Comparison of ENCODE assay signal across 8 cellular contexts in the genomic region with DNA sequence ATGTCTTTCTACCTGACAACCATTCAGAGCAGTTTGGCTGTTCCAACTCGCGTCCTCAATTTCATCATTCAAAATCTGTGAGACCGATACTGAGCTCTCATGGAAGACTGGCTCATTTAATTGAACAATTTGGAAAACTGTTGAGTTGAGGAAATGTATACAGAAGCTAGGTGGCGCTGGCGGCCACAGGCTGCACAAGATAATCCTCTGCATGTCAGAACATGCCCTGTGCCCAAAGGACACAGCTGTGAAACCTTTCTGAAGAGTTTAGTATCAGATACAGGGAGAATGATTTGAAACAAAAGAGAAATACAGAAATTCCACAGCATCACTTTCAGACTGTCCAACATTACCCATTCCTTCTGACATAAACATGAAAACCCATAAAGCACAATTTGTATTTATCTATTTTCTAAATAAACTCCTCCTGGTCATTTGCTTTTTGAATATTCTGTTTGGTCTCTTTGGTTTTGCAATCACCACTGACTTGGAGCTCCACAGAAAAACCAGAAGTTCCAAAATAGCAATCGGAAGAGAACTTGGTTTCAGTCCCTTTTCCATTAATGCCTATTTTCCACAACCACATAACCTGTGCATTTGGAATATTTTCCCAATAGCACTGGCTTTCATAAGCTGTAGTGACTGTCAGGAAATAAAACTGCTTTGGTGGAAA.
DNase-seq lines count a peak whose midpoint lies in the region; ATAC-seq, FAIRE-seq and TF ChIP-seq lines count a peak whose summit lies in the region.

No MANE protein-coding gene starts in this region.

- H3K4me1 Mint-ChIP-seq in activated CD4-positive, alpha-beta memory T cell treated with anti-CD3 and anti-CD28 coated beads for 36 hours (ENCODE audit: low read depth), result peaks cover 10% of the 10 kb centered on the region
- H3K4me1 Mint-ChIP-seq in osteocyte (ENCODE audit: unreplicated experiment), result peaks cover 43% of the 10 kb centered on the region

- intact Hi-C loops in activated CD4-positive, alpha-beta memory T cell treated with anti-CD3 and anti-CD28 coated beads for 36 hours (cut with micrococcal nuclease), result loop anchor here (5.0 kb wide), 2 partner anchors 535 to 945 kb away; no protein-coding TSS in a partner anchor

- H3K36me3 Mint-ChIP-seq in activated CD4-positive, alpha-beta memory T cell treated with anti-CD3 and anti-CD28 coated beads for 36 hours, result no peaks in the 10 kb centered on the region
- H3K36me3 Mint-ChIP-seq in osteocyte (ENCODE audit: unreplicated experiment), result no peaks in the 10 kb centered on the region

- no peak for DNase-seq in D721Med (ENCODE audit: insufficient read length, low spot score)
- peak; percentile 85 for DNase-seq in NCI-H2171 treated with DMSO at 0.1 percent for 48 hours (lab: John Stamatoyannopoulos, UW)
- DNase-seq in activated CD4-positive, alpha-beta memory T cell treated with anti-CD3 and anti-CD28 coated beads for 36 hours, result peak; percentile 56
- DNase-seq in glomerular endothelial cell (ENCODE audit: extremely low read depth, low read depth, low spot score), result peak; percentile 78
- no peak for DNase-seq in osteocyte (ENCODE audit: extremely low spot score, unreplicated experiment)
- no peak for DNase-seq in T-helper 9 cell

- no peaks in the 10 kb centered on the region for H3K9me3 Mint-ChIP-seq in activated CD4-positive, alpha-beta memory T cell treated with anti-CD3 and anti-CD28 coated beads for 36 hours
- no peaks in the 10 kb centered on the region for H3K9me3 Mint-ChIP-seq in osteocyte (ENCODE audit: unreplicated experiment)

- FAIRE-seq in D721Med (lab: Jason Lieb, UNC), result peak; percentile 35

- TF ChIP-seq CTCF in D721Med (IDR thresholded peaks at IDR 0.05; ENCODE audit: insufficient read depth, missing control alignments) (peak; percentile 99), osteocyte (IDR thresholded peaks at IDR 0.05) (peak; percentile 93)

- no peak overlapping the region for H3K4me3 Mint-ChIP-seq in activated CD4-positive, alpha-beta memory T cell treated with anti-CD3 and anti-CD28 coated beads for 36 hours
- no peak overlapping the region for H3K4me3 Mint-ChIP-seq in osteocyte (ENCODE audit: unreplicated experiment)

- CTCF ChIA-PET in activated CD4-positive, alpha-beta memory T cell treated with anti-CD3 and anti-CD28 coated beads for 36 hours (lab: Charles Lee), result interaction anchor here (0.7 to 1.9 kb wide), 14 partner anchors 9 to 1022 kb away, joined by 3 to 8 read pairs (median 4); no protein-coding TSS in a partner anchor

- ATAC-seq in GM19328 (IDR thresholded peaks at IDR 0.05; ENCODE audit: unreplicated experiment) (peak; percentile 86), HG03280 (IDR thresholded peaks at IDR 0.05; ENCODE audit: unreplicated experiment) (peak; percentile 85)

- H3K27me3 Mint-ChIP-seq in activated CD4-positive, alpha-beta memory T cell treated with anti-CD3 and anti-CD28 coated beads for 36 hours, result peaks cover 2% of the 10 kb centered on the region
- H3K27me3 Mint-ChIP-seq in osteocyte (ENCODE audit: unreplicated experiment), result no peaks in the 10 kb centered on the region

- no peak overlapping the region for H3K27ac Mint-ChIP-seq in activated CD4-positive, alpha-beta memory T cell treated with anti-CD3 and anti-CD28 coated beads for 36 hours
- H3K27ac Mint-ChIP-seq in osteocyte (ENCODE audit: unreplicated experiment), result peak overlapping the region; percentile 69

- POLR2A ChIA-PET in activated CD4-positive, alpha-beta memory T cell treated with anti-CD3 and anti-CD28 coated beads for 36 hours (lab: Charles Lee), result no interaction called here

Comparison
In these comparisons a context has a peak if more than half of its experiments do, and no peak if none do; other contexts are left out.
1. DNase-seq: peak in NCI-H2171 treated with DMSO at 0.1 percent for 48 hours (single experiment), activated CD4-positive, alpha-beta memory T cell treated with anti-CD3 and anti-CD28 coated beads for 36 hours (single experiment) and glomerular endothelial cell (single experiment); none in D721Med (single experiment), osteocyte (single experiment) and T-helper 9 cell (single experiment).